29 cellular contexts compared by ENCODE assay signal in the genomic region with DNA sequence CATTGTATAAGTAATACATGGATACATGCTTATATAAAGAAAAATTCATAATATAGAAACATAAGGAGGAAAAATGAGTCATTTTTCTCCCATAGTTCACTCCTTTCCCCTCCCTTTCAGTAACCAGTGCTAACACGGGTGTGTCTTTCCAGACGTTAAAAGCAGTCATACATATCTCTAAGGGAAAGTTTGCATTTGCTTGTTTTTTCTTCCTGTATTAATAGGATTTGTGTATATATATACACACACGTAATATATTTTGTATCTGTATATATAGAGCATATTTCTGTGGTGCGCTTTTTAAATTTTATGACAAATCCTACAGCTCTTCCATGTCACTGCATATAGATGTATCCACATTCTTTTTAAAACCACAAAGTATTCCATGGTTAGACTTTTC.
"Had no signal": no experiment of that assay in that cellular context is flagged by ENCODE, and none has a peak within 500 bp of the region (broad histone marks: within the 10 kb centered on the region; RNA-seq: fewer than 3 reads in every experiment).

No MANE protein-coding gene starts in this region.

- H3K27me3 Mint-ChIP-seq: activated B cell treated with CpG ODN at 0.5 μM for 24 hours; activated CD4-positive, alpha-beta T cell treated with anti-CD3 and anti-CD28 coated beads for 36 hours; naive thymus-derived CD8-positive, alpha-beta T cell; progenitor cell of endocrine pancreas had no signal

- H3K9me3 Mint-ChIP-seq: activated B cell treated with CpG ODN at 0.5 μM for 24 hours; activated naive CD4-positive, alpha-beta T cell treated with anti-CD3 and anti-CD28 coated beads for 36 hours; endodermal cell; naive thymus-derived CD8-positive, alpha-beta T cell; neural progenitor cell had no signal

- H3K9me3 ChIP-seq: left ventricle myocardium inferior, sigmoid colon, upper lobe of right lung had no signal

- H3K4me3 ChIP-seq: coronary artery, left ventricle myocardium inferior, neural progenitor cell, sigmoid colon, smooth muscle cell, upper lobe of right lung had no signal

- H3K27me3 ChIP-seq: brain microvascular endothelial cell, neural progenitor cell, sigmoid colon, upper lobe of right lung had no signal

- DNase-seq: activated B cell treated with CpG ODN at 0.5 μM for 24 hours; activated CD4-positive, alpha-beta T cell treated with anti-CD3 and anti-CD28 coated beads for 36 hours; activated CD4-positive, alpha-beta T cell treated with anti-CD3 and anti-CD28 coated beads, Interleukin-2, amount 50 U/mL, for 48 hours; activated CD8-positive, alpha-beta memory T cell treated with anti-CD3 and anti-CD28 coated beads, Interleukin-2, amount 50 U/mL, for 48 hours; activated effector memory CD4-positive, alpha-beta T cell treated with Interleukin-2 at 50 U/mL for 16 hours; activated naive CD4-positive, alpha-beta T cell treated with anti-CD3 and anti-CD28 coated beads for 36 hours; activated T-cell treated with anti-CD3 and anti-CD28 coated beads, Interleukin-2, amount 50 U/mL, for 48 hours; aorta; brain microvascular endothelial cell; central memory CD4-positive, alpha-beta T cell; endodermal cell; erythroblast; glutamatergic neuron; hippocampal formation; kidney glomerular epithelial cell; left ventricle myocardium inferior; naive thymus-derived CD8-positive, alpha-beta T cell; retina; sigmoid colon; stimulated activated CD4-positive, alpha-beta T cell treated with anti-CD3 and anti-CD28 coated beads, Interleukin-2, amount 100 ng/mL, for 48 hours; stimulated activated CD8-positive, alpha-beta memory T cell treated with anti-CD3 and anti-CD28 coated beads, Interleukin-4, amount 100 ng/mL, for 48 hours; stimulated activated naive CD4-positive, alpha-beta T cell treated with Interleukin-2 at 50 U/mL for 16 hours; T-helper 1 cell; T-helper 9 cell; upper lobe of right lung had no signal

- H3K4me1 ChIP-seq: upper lobe of right lung had no signal

- H3K4me3 Mint-ChIP-seq: activated B cell treated with CpG ODN at 0.5 μM for 24 hours; activated CD4-positive, alpha-beta T cell treated with anti-CD3 and anti-CD28 coated beads for 36 hours; activated naive CD4-positive, alpha-beta T cell treated with anti-CD3 and anti-CD28 coated beads for 36 hours; endodermal cell; naive thymus-derived CD8-positive, alpha-beta T cell; neural progenitor cell had no signal

- ATAC-seq: activated CD4-positive, alpha-beta T cell treated with anti-CD3 and anti-CD28 coated beads for 36 hours; naive thymus-derived CD8-positive, alpha-beta T cell; upper lobe of right lung had no signal

- H3K4me1 Mint-ChIP-seq: activated B cell treated with CpG ODN at 0.5 μM for 24 hours, neural progenitor cell had no signal

- H3K27ac ChIP-seq: brain microvascular endothelial cell, coronary artery, left ventricle myocardium inferior, neural progenitor cell, sigmoid colon, upper lobe of right lung had no signal

- H3K27ac Mint-ChIP-seq: activated B cell treated with CpG ODN at 0.5 μM for 24 hours; activated naive CD4-positive, alpha-beta T cell treated with anti-CD3 and anti-CD28 coated beads for 36 hours; endodermal cell; neural progenitor cell; progenitor cell of endocrine pancreas had no signal
